Comparison of ENCODE assay signal across 8 cellular contexts in genomic region chr1:230972855-230973271, GRCh38. TPM values are rescaled to one million over a fixed set of nuclear protein-coding genes. Genes with fewer than 3 reads are reported as not detected.
A peak's percentile ranks its signal among the peaks of the same experiment; 100 is the strongest.
DNase-seq lines count a peak whose midpoint lies in the region; ATAC-seq, FAIRE-seq and TF ChIP-seq lines count a peak whose summit lies in the region.

No MANE protein-coding gene starts in this region.

- peak overlapping the region; percentile 68 to 87 for H3K27ac Mint-ChIP-seq in T-cell

- H3K79me2 ChIP-seq in GM12878 (ENCODE audit: control insufficient read depth, insufficient read depth, low read length): peaks cover 27% of the 10 kb centered on the region

- H3K36me3 ChIP-seq in GM12878 (ENCODE audit: control insufficient read depth in 2 of 2, insufficient read depth in 2 of 2, low read length in 1 of 2): peaks cover 0 to 8% of the 10 kb centered on the region in 2 experiments; a peak in 2 of 4 replicates
- peaks cover 0 to 18% (median 14%) of the 10 kb centered on the region in 4 donors for H3K36me3 ChIP-seq in esophagus muscularis mucosa

- RAD21 ChIA-PET in GM12878 (lab: Charles Lee; ENCODE audit: unreplicated experiment): interaction anchor here (0.6 to 1.3 kb wide), 3 partner anchors 15 to 378 kb away, joined by 3 to 10 read pairs (median 3); no protein-coding TSS in a partner anchor

- FAIRE-seq in GM12878 (lab: Jason Lieb, UNC): peak; percentile 61

- peak; percentile 82 for ATAC-seq in GM18909 (IDR thresholded peaks at IDR 0.05; ENCODE audit: poor library complexity, unreplicated experiment)
- ATAC-seq in HG03066 (IDR thresholded peaks at IDR 0.05; ENCODE audit: low read depth, unreplicated experiment): peak; percentile 61
- ATAC-seq in T-cell (replicated peaks in 1 of 4): peak; percentile 90 to 92 (median 91)
- ATAC-seq in GM12878: peak; percentile 84

- H3K4me3 Mint-ChIP-seq in T-cell: peak overlapping the region in 2 of 3 donors; percentile 47 to 70

- no peak for TF ChIP-seq RAD21 in GM12878 (IDR thresholded peaks at IDR 0.05; ENCODE audit: insufficient read depth, low read depth, low read length)

- no peaks in the 10 kb centered on the region for H3K27me3 Mint-ChIP-seq in T-cell

- no TSS peak for BruUV-seq in GM12878 (replicated peaks; lab: Mats Ljungman, UMichigan)

- peak overlapping the region; percentile 84 for H3K4me2 ChIP-seq in GM12878 (ENCODE audit: control insufficient read depth, insufficient read depth)

- H3K9me3 Mint-ChIP-seq in T-cell: no peaks in the 10 kb centered on the region

- POLR2A ChIA-PET in T-cell (lab: Charles Lee): interaction anchor here in 1 of 2 donors (0.6 kb wide), 2 partner anchors 16 to 376 kb away, joined by 3 read pairs; no protein-coding TSS in a partner anchor
- POLR2A ChIA-PET in GM12878 (lab: Charles Lee): interaction anchor here (1.2 kb wide), 2 partner anchors 15 to 22 kb away, joined by 3 to 5 read pairs; no protein-coding TSS in a partner anchor

- CTCF ChIA-PET in T-cell (lab: Charles Lee) (no interaction called here), GM12878 (lab: Yijun Ruan, JAX) (interaction anchor here (0.6 to 2.4 kb wide), 5 partner anchors 9 to 536 kb away, joined by 3 to 12 read pairs (median 4); no protein-coding TSS in a partner anchor)

- peak overlapping the region; percentile 87 for H2AFZ ChIP-seq in GM12878 (ENCODE audit: control insufficient read depth, low read depth, low read length)

- H3K4me1 Mint-ChIP-seq in T-cell: peaks cover 75 to 83% (median 83%) of the 10 kb centered on the region in 3 donors

- intact Hi-C loops in GM12878 (cut with micrococcal nuclease; ENCODE audit: unreplicated experiment): no loop called here
- intact Hi-C loops in esophagus muscularis mucosa (cut with DNase I): no loop called here

- H3K4me3 ChIP-seq in GM12878 (no peak overlapping the region; the same call in 1 of the 2 replicates), esophagus muscularis mucosa (no peak overlapping the region)

- SMC1A ChIA-PET in GM12878 (lab: Charles Lee; ENCODE audit: uncharacterized antibody, unreplicated experiment): interaction anchor here (0.7 to 7.2 kb wide), 4 partner anchors 9 to 330 kb away, joined by 3 to 69 read pairs (median 4); no protein-coding TSS in a partner anchor

- H3K36me3 Mint-ChIP-seq in T-cell: peaks cover 13% of the 10 kb centered on the region

- no peak overlapping the region for H3K9ac ChIP-seq in GM12878 (ENCODE audit: control insufficient read depth, insufficient read depth, low read length)

- H3K9me3 ChIP-seq in GM12878 (replicated peaks; ENCODE audit: control insufficient read depth, insufficient read depth, low read length) (no peaks in the 10 kb centered on the region), esophagus muscularis mucosa (no peaks in the 10 kb centered on the region)

- no peak for TF ChIP-seq POLR2A in GM12878 (IDR thresholded peaks at IDR 0.05; ENCODE audit: low read depth, low read length)
- no peak for TF ChIP-seq POLR2A in esophagus muscularis mucosa (IDR thresholded peaks at IDR 0.05; ENCODE audit: low read depth)

- in situ Hi-C loops in GM12878 (cut with MboI): no loop called here

- H3K27me3 ChIP-seq in GM12878 (replicated peaks in 1 of 2; ENCODE audit: control insufficient read depth in 2 of 2, insufficient read depth in 2 of 2, low read length in 1 of 2) (no peaks in the 10 kb centered on the region), esophagus muscularis mucosa (no peaks in the 10 kb centered on the region)

- no peaks in the 10 kb centered on the region for H4K20me1 ChIP-seq in GM12878 (ENCODE audit: control insufficient read depth, insufficient read depth)

- TF ChIP-seq EP300 in GM12878 (IDR thresholded peaks at IDR 0.05; ENCODE audit: borderline replicate concordance in 1 of 2, control insufficient read depth in 1 of 2, low read depth in 2 of 2, low read length in 2 of 2) (no peak), esophagus muscularis mucosa (IDR thresholded peaks at IDR 0.05) (no peak)

- peaks cover 19% of the 10 kb centered on the region for H3K4me1 ChIP-seq in GM12878 (ENCODE audit: control insufficient read depth, insufficient read depth, low read length)
- H3K4me1 ChIP-seq in esophagus muscularis mucosa: peaks cover 8 to 18% (median 12%) of the 10 kb centered on the region in 4 donors

- TF ChIP-seq CTCF in GM12878 (IDR thresholded peaks at IDR 0.05 in 2 of 3, conservative IDR thresholded peaks at IDR 0.05 in 1 of 3; ENCODE audit: control insufficient read depth in 2 of 3, extremely low read depth in 1 of 3, insufficient read depth in 1 of 3, low read depth in 3 of 3, low read length in 3 of 3): no peak
- no peak for TF ChIP-seq CTCF in esophagus muscularis mucosa (IDR thresholded peaks at IDR 0.05)

- 4% methylated on average over 1 of the region's 1 CpG for WGBS in GM12878 (ENCODE audit: insufficient coverage, insufficient replicate concordance, low lambda C conversion rate, missing lambda C conversion rate)
- 82% methylated on average over 1 of the region's 1 CpG for WGBS in esophagus muscularis mucosa

- H3K27ac ChIP-seq in GM12878 (ENCODE audit: control insufficient read depth, insufficient read depth) (peak overlapping the region; percentile 74), esophagus muscularis mucosa (replicated peaks in 1 of 4) (no peak overlapping the region)

- DNase-seq in T-cell (peak; percentile 32 to 86 (median 68)), GM12878 (ENCODE audit: low read depth, low spot score) (peak; percentile 55), NCI-H2171 treated with DMSO at 0.1 percent for 48 hours (lab: John Stamatoyannopoulos, UW) (no peak), RKO (ENCODE audit: low spot score) (no peak), esophagus muscularis mucosa (ENCODE audit: extremely low spot score) (no peak)
- peak; percentile 26 to 30 for DNase-seq in stimulated activated CD8-positive, alpha-beta memory T cell treated with anti-CD3 and anti-CD28 coated beads, Interleukin-4, amount 100 ng/mL, for 1 hour (ENCODE audit: low read depth in 2 of 2, low spot score in 1 of 2)

TF ChIP-seq in GM12878, 131 proteins besides CTCF, POLR2A, EP300 and RAD21 (continues in another document):
- TF ChIP-seq NBN (IDR thresholded peaks at IDR 0.05) (0 out of 2 replicates have a peak, but pooled peaks have one; percentile 30), CBX5 (IDR thresholded peaks at IDR 0.05; ENCODE audit: low read depth) (0 out of 2 replicates have a peak, but pooled peaks have one; percentile 64), ZNF274 (IDR thresholded peaks at IDR 0.05; ENCODE audit: insufficient read depth, insufficient read length) (no peak), NFIC (IDR thresholded peaks at IDR 0.05; ENCODE audit: low read depth, low read length) (0 out of 2 replicates have a peak, but pooled peaks have one; percentile 22), IKZF1 (conservative IDR thresholded peaks at IDR 0.05) (peak; percentile 48; the same call in 1 of the 2 replicates), RUNX3 (IDR thresholded peaks at IDR 0.05; ENCODE audit: low read length) (peak; percentile 94), TCF7 (IDR thresholded peaks at IDR 0.05; ENCODE audit: borderline replicate concordance) (peak; percentile 56; the same call in 1 of the 2 replicates), MTA2 (IDR thresholded peaks at IDR 0.05; ENCODE audit: low read depth) (peak; percentile 45; the same call in 1 of the 2 replicates), STAT3 (IDR thresholded peaks at IDR 0.05; ENCODE audit: low read depth, low read length) (no peak), ATF7 (IDR thresholded peaks at IDR 0.05; ENCODE audit: low read depth) (peak; percentile 60), JUNB (IDR thresholded peaks at IDR 0.05) (0 out of 2 replicates have a peak, but pooled peaks have one; percentile 11)

RNA-seq across cellular contexts. Expression of gene TTC13, which starts 5.8 kb away (rescaled TPM):
- 10 to 100 TPM; 39.7 to 44.9 (median 42.2) TPM for total RNA-seq in T-cell
- 48.0 and 48.8 TPM in 2 replicates for total RNA-seq in GM12878 (2013; cell fraction: nucleolus; rRNA removed)
- total RNA-seq in GM12878 (2014; rRNA removed): 19.7 and 19.9 TPM in 2 replicates
- total RNA-seq in GM12878 (2014; rRNA removed; fragmentation: Illumina TruSeq; extraction: Trizol): 24.6 and 26.2 TPM in 2 replicates
- 25.6 and 25.9 TPM in 2 replicates for total RNA-seq in GM12878 (2021)
- 5.3 TPM for polyA plus RNA-seq in GM12878 (2011; ENCODE audit: low read depth)
- polyA plus RNA-seq in GM12878 (2011; rRNA removed): 10.2 and 14.3 TPM in 2 replicates
- 4.2 and 4.8 TPM in 2 replicates for polyA plus RNA-seq in GM12878 (2011; cell fraction: cytosol; rRNA removed)
- 27.7 and 42.3 TPM in 2 replicates for polyA plus RNA-seq in GM12878 (2011; cell fraction: nucleus; rRNA removed)
- 9.3 and 10.0 TPM in 2 replicates for polyA plus RNA-seq in GM12878 (2012)
- polyA plus RNA-seq in GM12878 (2014; fragmentation: Illumina TruSeq; extraction: Trizol): 30.8 and 35.5 TPM in 2 replicates
- polyA plus RNA-seq in GM12878 (2014; fragmentation: Nextera tagmentation; extraction: Ambion mirVana): 1 to 10 TPM; 5.8 to 7.1 TPM
- polyA plus RNA-seq in GM12878 (2014; rRNA removed): 23.1 and 26.5 TPM in 2 replicates
- polyA plus RNA-seq in GM12878 (2016; fragmentation: Nextera tagmentation; extraction: Ambion mirVana): 10 to 100 TPM; 16.4 to 17.0 TPM
- polyA minus RNA-seq in GM12878 (2011; rRNA and poly(A)+ RNA removed): 11.3 and 13.5 TPM in 2 replicates
- 5.7 and 9.2 TPM in 2 replicates for polyA minus RNA-seq in GM12878 (2011; cell fraction: cytosol; rRNA and poly(A)+ RNA removed)
- 14.5 and 22.4 TPM in 2 replicates for polyA minus RNA-seq in GM12878 (2011; cell fraction: nucleus; rRNA and poly(A)+ RNA removed)
- total RNA-seq in esophagus muscularis mucosa: 10 to 100 TPM in 2 of 4 donors, 1 to 10 TPM in 2; 8.4 to 27.0 (median 11.5) TPM

RNA-seq across cellular contexts. Expression of gene ARV1, which starts 6.0 kb away (rescaled TPM):
- total RNA-seq in T-cell (10 to 100 TPM in 3 of 5 donors, 1 to 10 TPM in 2; 6.7 to 13.2 (median 10.0) TPM), GM12878 (2014; rRNA removed) (24.8 and 25.8 TPM in 2 replicates), GM12878 (2014; rRNA removed; fragmentation: Illumina TruSeq; extraction: Trizol) (29.8 and 30.1 TPM in 2 replicates), GM12878 (2021) (23.2 and 23.7 TPM in 2 replicates), esophagus muscularis mucosa (10 to 100 TPM; 14.9 to 21.6 (median 18.8) TPM)
- total RNA-seq in GM12878 (2013; cell fraction: nucleolus; rRNA removed): 8.5 and 9.6 TPM in 2 replicates
- polyA plus RNA-seq in GM12878 (2011; ENCODE audit: low read depth): 9.8 TPM
- polyA plus RNA-seq in GM12878 (2011; rRNA removed) (44.0 and 57.2 TPM in 2 replicates), GM12878 (2014; fragmentation: Illumina TruSeq; extraction: Trizol) (42.4 and 53.5 TPM in 2 replicates), GM12878 (2014; fragmentation: Nextera tagmentation; extraction: Ambion mirVana) (10 to 100 TPM; 23.7 to 24.0 TPM), GM12878 (2014; rRNA removed) (30.4 and 41.1 TPM in 2 replicates), GM12878 (2016; fragmentation: Nextera tagmentation; extraction: Ambion mirVana) (10 to 100 TPM; 54.0 to 55.1 TPM)
- 19.5 and 20.2 TPM in 2 replicates for polyA plus RNA-seq in GM12878 (2011; cell fraction: cytosol; rRNA removed)
- 17.6 and 22.8 TPM in 2 replicates for polyA plus RNA-seq in GM12878 (2011; cell fraction: nucleus; rRNA removed)
- polyA plus RNA-seq in GM12878 (2012): 17.4 and 20.0 TPM in 2 replicates
- 11.6 and 14.5 TPM in 2 replicates for polyA minus RNA-seq in GM12878 (2011; rRNA and poly(A)+ RNA removed)
- polyA minus RNA-seq in GM12878 (2011; cell fraction: cytosol; rRNA and poly(A)+ RNA removed): 6.8 and 7.2 TPM in 2 replicates
- 5.6 and 8.3 TPM in 2 replicates for polyA minus RNA-seq in GM12878 (2011; cell fraction: nucleus; rRNA and poly(A)+ RNA removed)

Comparison
In these comparisons a context has a peak if more than half of its experiments do, and no peak if none do; other contexts are left out.
1. DNase-seq: peak in T-cell (34 of 34), GM12878 (single experiment) and stimulated activated CD8-positive, alpha-beta memory T cell treated with anti-CD3 and anti-CD28 coated beads, Interleukin-4, amount 100 ng/mL, for 1 hour (2 of 2); none in NCI-H2171 treated with DMSO at 0.1 percent for 48 hours (single experiment), RKO (single experiment) and esophagus muscularis mucosa (single experiment).
2. Peak in every context shown above with its lines, with median percentiles within 50 percentile points of each other: ATAC-seq.